Comparison of ENCODE assay signal across 31 cellular contexts in the genomic region with DNA sequence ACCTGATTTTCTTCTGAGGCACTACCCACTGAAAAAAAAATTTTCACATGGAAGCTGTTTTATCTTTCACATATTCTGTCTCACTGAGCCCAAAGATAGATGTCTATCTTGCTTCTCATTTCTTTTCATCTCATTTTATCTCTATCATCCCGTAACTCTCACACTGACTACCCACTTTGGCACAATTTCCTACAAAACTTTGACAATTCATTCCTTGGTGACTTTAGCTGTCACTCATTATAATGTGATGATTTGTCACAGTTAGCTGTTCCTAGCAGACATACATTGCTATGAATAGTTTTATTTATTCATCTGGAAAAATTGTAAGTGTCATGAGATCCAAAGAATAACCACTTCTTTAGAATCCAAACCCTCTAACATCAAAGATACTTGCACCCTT.
DNase-seq lines count a peak whose midpoint lies in the region; TF ChIP-seq lines count a peak whose summit lies in the region.
"Had no signal": no experiment of that assay in that cellular context is flagged by ENCODE, and none has a peak within 500 bp of the region (broad histone marks: within the 10 kb centered on the region; RNA-seq: fewer than 3 reads in every experiment).

No MANE protein-coding gene starts in this region.

- H3K4me3 Mint-ChIP-seq in osteocyte (ENCODE audit: unreplicated experiment) = no peak overlapping the region
- H3K4me3 Mint-ChIP-seq: B cell; CD14-positive monocyte; CD4-positive, alpha-beta memory T cell; CD4-positive, alpha-beta T cell; CD4-positive, CD25-positive, alpha-beta regulatory T cell; CD8-positive, alpha-beta memory T cell; CD8-positive, alpha-beta T cell had no signal

- no peaks in the 10 kb centered on the region for H3K4me1 Mint-ChIP-seq in osteocyte (ENCODE audit: unreplicated experiment)
- H3K4me1 Mint-ChIP-seq: B cell; CD14-positive monocyte; CD4-positive, alpha-beta memory T cell; CD4-positive, CD25-positive, alpha-beta regulatory T cell; CD8-positive, alpha-beta memory T cell had no signal

- TF ChIP-seq CTCF in neural cell (IDR thresholded peaks at IDR 0.05; ENCODE audit: poor library complexity, severe bottlenecking) (no peak), osteocyte (IDR thresholded peaks at IDR 0.05) (no peak)

- H3K9me3 Mint-ChIP-seq in osteocyte (ENCODE audit: unreplicated experiment) = no peaks in the 10 kb centered on the region

- H3K27me3 Mint-ChIP-seq in osteocyte (ENCODE audit: unreplicated experiment) = no peaks in the 10 kb centered on the region
- H3K27me3 Mint-ChIP-seq: B cell; CD4-positive, alpha-beta memory T cell; CD4-positive, alpha-beta T cell; CD4-positive, CD25-positive, alpha-beta regulatory T cell; CD8-positive, alpha-beta memory T cell had no signal

- DNase-seq in foreskin melanocyte (peak; percentile 14), osteocyte (ENCODE audit: extremely low spot score, unreplicated experiment) (no peak), iPS-NIHi7 (ENCODE audit: extremely low spot score) (no peak)
- DNase-seq: 8988T; ACHN; AML-193; BE2C; C1 segment of cervical spinal cord; Caco-2; Calu3; CD4-positive, alpha-beta memory T cell; CD4-positive, alpha-beta T cell; CD4-positive, CD25-positive, alpha-beta regulatory T cell; CD8-positive, alpha-beta memory T cell; CD8-positive, alpha-beta T cell; COR-L47; DMS 273 treated with DMSO at 0.1 percent for 48 hours; DMS153; DMS53; DMS79; DMS79 treated with DMSO at 0.1 percent for 48 hours; DND-41; EL had no signal

- TF ChIP-seq EP300 in neural cell (conservative IDR thresholded peaks at IDR 0.05; ENCODE audit: poor library complexity, severe bottlenecking) = peak; percentile 95

- no peak for TF ChIP-seq RAD21 in neural cell (conservative IDR thresholded peaks at IDR 0.05)

- no peak overlapping the region for H3K27ac Mint-ChIP-seq in osteocyte (ENCODE audit: unreplicated experiment)
- H3K27ac Mint-ChIP-seq: B cell; CD14-positive monocyte; CD4-positive, alpha-beta memory T cell; CD4-positive, alpha-beta T cell; CD4-positive, CD25-positive, alpha-beta regulatory T cell; CD8-positive, alpha-beta memory T cell; CD8-positive, alpha-beta T cell had no signal

- H2AFZ ChIP-seq in neural cell (ENCODE audit: low read depth, low read length) = no peak overlapping the region

- H3K27me3 ChIP-seq in neural cell (ENCODE audit: insufficient read depth, low read depth, low read length) = no peaks in the 10 kb centered on the region
- H3K27me3 ChIP-seq: BE2C; BLaER1; BLaER1 treated with 17β-estradiol and CSF1 and Interleukin-3, amounts not matched to agents 10 nM and 100 nM had no signal

- H3K9ac ChIP-seq in neural cell (ENCODE audit: low read length) = no peak overlapping the region
- H3K9ac ChIP-seq: BLaER1; BLaER1 treated with 17β-estradiol and CSF1 and Interleukin-3, amounts not matched to agents 10 nM and 100 nM had no signal

- H3K9me2 ChIP-seq in neural cell (ENCODE audit: insufficient read depth, low read length) = no peaks in the 10 kb centered on the region

- H3F3A ChIP-seq in neural cell (ENCODE audit: insufficient read depth, low read length, poor library complexity, severe bottlenecking) = no peaks in the 10 kb centered on the region

- H3K27ac ChIP-seq in neural cell (ENCODE audit: low read length) = peak overlapping the region; percentile 43
- H3K27ac ChIP-seq: 22Rv1; A549; BLaER1; BLaER1 treated with 17β-estradiol and CSF1 and Interleukin-3, amounts not matched to agents 10 nM and 100 nM; C4-2B had no signal

- no peaks in the 10 kb centered on the region for H3K79me2 ChIP-seq in neural cell (replicated peaks; ENCODE audit: insufficient read depth, low read length)

- no peaks in the 10 kb centered on the region for H3K9me3 ChIP-seq in neural cell (ENCODE audit: low read length)
- H3K9me3 ChIP-seq: A549; BE2C; BLaER1; BLaER1 treated with 17β-estradiol and CSF1 and Interleukin-3, amounts not matched to agents 10 nM and 100 nM; Caco-2 had no signal

- no peaks in the 10 kb centered on the region for H4K20me1 ChIP-seq in neural cell (ENCODE audit: insufficient read depth)
- H4K20me1 ChIP-seq: BLaER1; BLaER1 treated with 17β-estradiol and CSF1 and Interleukin-3, amounts not matched to agents 10 nM and 100 nM had no signal

- no peak overlapping the region for H3K4me3 ChIP-seq in neural cell (ENCODE audit: low read length)
- H3K4me3 ChIP-seq: A549; BLaER1; BLaER1 treated with 17β-estradiol and CSF1 and Interleukin-3, amounts not matched to agents 10 nM and 100 nM had no signal

- no peaks in the 10 kb centered on the region for H3K36me3 ChIP-seq in neural cell (ENCODE audit: insufficient read depth, low read length)
- H3K36me3 ChIP-seq: BE2C; BLaER1; BLaER1 treated with 17β-estradiol and CSF1 and Interleukin-3, amounts not matched to agents 10 nM and 100 nM had no signal

- H3K36me3 Mint-ChIP-seq in osteocyte (ENCODE audit: unreplicated experiment) = no peaks in the 10 kb centered on the region
- H3K36me3 Mint-ChIP-seq: CD14-positive monocyte; CD4-positive, alpha-beta memory T cell; CD4-positive, CD25-positive, alpha-beta regulatory T cell; CD8-positive, alpha-beta memory T cell; CD8-positive, alpha-beta T cell had no signal

- H3K4me2 ChIP-seq in neural cell (ENCODE audit: low read length) = no peak overlapping the region
- H3K4me2 ChIP-seq: A549; BLaER1; BLaER1 treated with 17β-estradiol and CSF1 and Interleukin-3, amounts not matched to agents 10 nM and 100 nM had no signal

TF ChIP-seq in neural cell, 6 proteins besides CTCF, POLR2A, EP300 and RAD21:
- TF ChIP-seq POLR2AphosphoS5 (IDR thresholded peaks at IDR 0.05) = peak; percentile 75
- no peak for TF ChIP-seq EZH2 (IDR thresholded peaks at IDR 0.05; ENCODE audit: borderline replicate concordance, insufficient read depth, low read length, poor library complexity, severe bottlenecking)
- TF ChIP-seq, protein P1, sequence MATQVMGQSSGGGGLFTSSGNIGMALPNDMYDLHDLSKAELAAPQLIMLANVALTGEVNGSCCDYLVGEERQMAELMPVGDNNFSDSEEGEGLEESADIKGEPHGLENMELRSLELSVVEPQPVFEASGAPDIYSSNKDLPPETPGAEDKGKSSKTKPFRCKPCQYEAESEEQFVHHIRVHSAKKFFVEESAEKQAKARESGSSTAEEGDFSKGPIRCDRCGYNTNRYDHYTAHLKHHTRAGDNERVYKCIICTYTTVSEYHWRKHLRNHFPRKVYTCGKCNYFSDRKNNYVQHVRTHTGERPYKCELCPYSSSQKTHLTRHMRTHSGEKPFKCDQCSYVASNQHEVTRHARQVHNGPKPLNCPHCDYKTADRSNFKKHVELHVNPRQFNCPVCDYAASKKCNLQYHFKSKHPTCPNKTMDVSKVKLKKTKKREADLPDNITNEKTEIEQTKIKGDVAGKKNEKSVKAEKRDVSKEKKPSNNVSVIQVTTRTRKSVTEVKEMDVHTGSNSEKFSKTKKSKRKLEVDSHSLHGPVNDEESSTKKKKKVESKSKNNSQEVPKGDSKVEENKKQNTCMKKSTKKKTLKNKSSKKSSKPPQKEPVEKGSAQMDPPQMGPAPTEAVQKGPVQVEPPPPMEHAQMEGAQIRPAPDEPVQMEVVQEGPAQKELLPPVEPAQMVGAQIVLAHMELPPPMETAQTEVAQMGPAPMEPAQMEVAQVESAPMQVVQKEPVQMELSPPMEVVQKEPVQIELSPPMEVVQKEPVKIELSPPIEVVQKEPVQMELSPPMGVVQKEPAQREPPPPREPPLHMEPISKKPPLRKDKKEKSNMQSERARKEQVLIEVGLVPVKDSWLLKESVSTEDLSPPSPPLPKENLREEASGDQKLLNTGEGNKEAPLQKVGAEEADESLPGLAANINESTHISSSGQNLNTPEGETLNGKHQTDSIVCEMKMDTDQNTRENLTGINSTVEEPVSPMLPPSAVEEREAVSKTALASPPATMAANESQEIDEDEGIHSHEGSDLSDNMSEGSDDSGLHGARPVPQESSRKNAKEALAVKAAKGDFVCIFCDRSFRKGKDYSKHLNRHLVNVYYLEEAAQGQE (IDR thresholded peaks at IDR 0.05; ENCODE audit: borderline replicate concordance) = peak; percentile 74
TF ChIP-seq in neural cell: peak in this region for 2.
